In the genomic region with DNA sequence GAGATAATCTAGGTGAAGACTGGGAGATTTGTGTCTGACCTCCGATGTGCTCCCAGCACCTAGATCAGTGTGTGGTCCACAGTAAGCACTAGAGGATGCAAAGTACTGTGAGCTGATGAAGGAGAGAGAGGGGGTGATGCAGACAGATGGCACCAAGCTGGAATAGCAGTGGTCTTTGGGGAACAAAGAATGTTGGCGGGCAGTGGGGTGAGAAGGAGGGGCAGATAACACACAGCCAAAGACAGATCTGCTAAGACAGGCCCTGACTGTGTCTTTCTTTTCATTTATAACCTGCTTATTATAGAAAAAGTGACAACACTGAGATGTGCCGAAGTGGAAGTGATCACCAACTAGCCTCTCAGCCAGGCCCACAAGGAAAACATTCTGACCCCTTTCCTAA, we compare ENCODE assay signal across 2 cellular contexts.
TF ChIP-seq lines count a peak whose summit lies in the region.

No MANE protein-coding gene starts in this region.

TF ChIP-seq in liver, 16 proteins besides CTCF, POLR2A, EP300 and RAD21 (continued from another document):
- TF ChIP-seq ATF3 (IDR thresholded peaks at IDR 0.05), result no peak
- no peak for TF ChIP-seq JUND (IDR thresholded peaks at IDR 0.05)
- TF ChIP-seq TAF1 (conservative IDR thresholded peaks at IDR 0.05), result no peak
- TF ChIP-seq HNF4A (conservative IDR thresholded peaks at IDR 0.05), result no peak
- no peak for TF ChIP-seq YY1 (IDR thresholded peaks at IDR 0.05)
- no peak for TF ChIP-seq EGR1 (IDR thresholded peaks at IDR 0.05; ENCODE audit: low read depth in 2 of 2)
- TF ChIP-seq MAX (IDR thresholded peaks at IDR 0.05), result no peak
- no peak for TF ChIP-seq FOXA2 (IDR thresholded peaks at IDR 0.05)
- TF ChIP-seq, protein P1, sequence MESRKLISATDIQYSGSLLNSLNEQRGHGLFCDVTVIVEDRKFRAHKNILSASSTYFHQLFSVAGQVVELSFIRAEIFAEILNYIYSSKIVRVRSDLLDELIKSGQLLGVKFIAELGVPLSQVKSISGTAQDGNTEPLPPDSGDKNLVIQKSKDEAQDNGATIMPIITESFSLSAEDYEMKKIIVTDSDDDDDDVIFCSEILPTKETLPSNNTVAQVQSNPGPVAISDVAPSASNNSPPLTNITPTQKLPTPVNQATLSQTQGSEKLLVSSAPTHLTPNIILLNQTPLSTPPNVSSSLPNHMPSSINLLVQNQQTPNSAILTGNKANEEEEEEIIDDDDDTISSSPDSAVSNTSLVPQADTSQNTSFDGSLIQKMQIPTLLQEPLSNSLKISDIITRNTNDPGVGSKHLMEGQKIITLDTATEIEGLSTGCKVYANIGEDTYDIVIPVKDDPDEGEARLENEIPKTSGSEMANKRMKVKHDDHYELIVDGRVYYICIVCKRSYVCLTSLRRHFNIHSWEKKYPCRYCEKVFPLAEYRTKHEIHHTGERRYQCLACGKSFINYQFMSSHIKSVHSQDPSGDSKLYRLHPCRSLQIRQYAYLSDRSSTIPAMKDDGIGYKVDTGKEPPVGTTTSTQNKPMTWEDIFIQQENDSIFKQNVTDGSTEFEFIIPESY (IDR thresholded peaks at IDR 0.05), result no peak
- TF ChIP-seq SP1 (IDR thresholded peaks at IDR 0.05), result no peak
- TF ChIP-seq RXRA (IDR thresholded peaks at IDR 0.05), result no peak
- TF ChIP-seq, protein P2, sequence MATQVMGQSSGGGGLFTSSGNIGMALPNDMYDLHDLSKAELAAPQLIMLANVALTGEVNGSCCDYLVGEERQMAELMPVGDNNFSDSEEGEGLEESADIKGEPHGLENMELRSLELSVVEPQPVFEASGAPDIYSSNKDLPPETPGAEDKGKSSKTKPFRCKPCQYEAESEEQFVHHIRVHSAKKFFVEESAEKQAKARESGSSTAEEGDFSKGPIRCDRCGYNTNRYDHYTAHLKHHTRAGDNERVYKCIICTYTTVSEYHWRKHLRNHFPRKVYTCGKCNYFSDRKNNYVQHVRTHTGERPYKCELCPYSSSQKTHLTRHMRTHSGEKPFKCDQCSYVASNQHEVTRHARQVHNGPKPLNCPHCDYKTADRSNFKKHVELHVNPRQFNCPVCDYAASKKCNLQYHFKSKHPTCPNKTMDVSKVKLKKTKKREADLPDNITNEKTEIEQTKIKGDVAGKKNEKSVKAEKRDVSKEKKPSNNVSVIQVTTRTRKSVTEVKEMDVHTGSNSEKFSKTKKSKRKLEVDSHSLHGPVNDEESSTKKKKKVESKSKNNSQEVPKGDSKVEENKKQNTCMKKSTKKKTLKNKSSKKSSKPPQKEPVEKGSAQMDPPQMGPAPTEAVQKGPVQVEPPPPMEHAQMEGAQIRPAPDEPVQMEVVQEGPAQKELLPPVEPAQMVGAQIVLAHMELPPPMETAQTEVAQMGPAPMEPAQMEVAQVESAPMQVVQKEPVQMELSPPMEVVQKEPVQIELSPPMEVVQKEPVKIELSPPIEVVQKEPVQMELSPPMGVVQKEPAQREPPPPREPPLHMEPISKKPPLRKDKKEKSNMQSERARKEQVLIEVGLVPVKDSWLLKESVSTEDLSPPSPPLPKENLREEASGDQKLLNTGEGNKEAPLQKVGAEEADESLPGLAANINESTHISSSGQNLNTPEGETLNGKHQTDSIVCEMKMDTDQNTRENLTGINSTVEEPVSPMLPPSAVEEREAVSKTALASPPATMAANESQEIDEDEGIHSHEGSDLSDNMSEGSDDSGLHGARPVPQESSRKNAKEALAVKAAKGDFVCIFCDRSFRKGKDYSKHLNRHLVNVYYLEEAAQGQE (IDR thresholded peaks at IDR 0.05), result no peak
- TF ChIP-seq NR2F2 (IDR thresholded peaks at IDR 0.05), result no peak
- TF ChIP-seq FOXA1 (IDR thresholded peaks at IDR 0.05), result no peak
- no peak for TF ChIP-seq GABPA (IDR thresholded peaks at IDR 0.05 in 1 of 2, conservative IDR thresholded peaks at IDR 0.05 in 1 of 2)

TF ChIP-seq in HepG2, 621 proteins besides CTCF, POLR2A, EP300 and RAD21 (continued from another document):
- TF ChIP-seq TGIF2 (CRISPR knock-in tag; IDR thresholded peaks at IDR 0.05) (no peak), ZFX (CRISPR knock-in tag; IDR thresholded peaks at IDR 0.05; ENCODE audit: low read depth) (no peak), HNRNPL (IDR thresholded peaks at IDR 0.05; ENCODE audit: low read depth, low read length) (no peak), REL (CRISPR knock-in tag; conservative IDR thresholded peaks at IDR 0.05) (no peak), ZNF558 (CRISPR knock-in tag; IDR thresholded peaks at IDR 0.05; ENCODE audit: borderline replicate concordance) (no peak), ZBTB3 (CRISPR knock-in tag; IDR thresholded peaks at IDR 0.05; ENCODE audit: borderline replicate concordance, low read depth) (no peak), MEIS2 (CRISPR knock-in tag; IDR thresholded peaks at IDR 0.05) (no peak), NRL (CRISPR knock-in tag; IDR thresholded peaks at IDR 0.05; ENCODE audit: borderline replicate concordance) (no peak), PITX1 (CRISPR knock-in tag; IDR thresholded peaks at IDR 0.05) (no peak), HMG20A (CRISPR knock-in tag; IDR thresholded peaks at IDR 0.05; ENCODE audit: borderline replicate concordance) (no peak), ZNF580 (CRISPR knock-in tag; IDR thresholded peaks at IDR 0.05; ENCODE audit: borderline replicate concordance, low read depth) (no peak), HDAC6 (IDR thresholded peaks at IDR 0.05; ENCODE audit: low read depth, low read length) (no peak), TBX3 (IDR thresholded peaks at IDR 0.05; ENCODE audit: borderline replicate concordance) (no peak), SPEN (CRISPR knock-in tag; IDR thresholded peaks at IDR 0.05; ENCODE audit: low read depth) (no peak), ZNF674 (CRISPR knock-in tag; IDR thresholded peaks at IDR 0.05; ENCODE audit: low read depth) (no peak)
- TF ChIP-seq, protein P3, sequence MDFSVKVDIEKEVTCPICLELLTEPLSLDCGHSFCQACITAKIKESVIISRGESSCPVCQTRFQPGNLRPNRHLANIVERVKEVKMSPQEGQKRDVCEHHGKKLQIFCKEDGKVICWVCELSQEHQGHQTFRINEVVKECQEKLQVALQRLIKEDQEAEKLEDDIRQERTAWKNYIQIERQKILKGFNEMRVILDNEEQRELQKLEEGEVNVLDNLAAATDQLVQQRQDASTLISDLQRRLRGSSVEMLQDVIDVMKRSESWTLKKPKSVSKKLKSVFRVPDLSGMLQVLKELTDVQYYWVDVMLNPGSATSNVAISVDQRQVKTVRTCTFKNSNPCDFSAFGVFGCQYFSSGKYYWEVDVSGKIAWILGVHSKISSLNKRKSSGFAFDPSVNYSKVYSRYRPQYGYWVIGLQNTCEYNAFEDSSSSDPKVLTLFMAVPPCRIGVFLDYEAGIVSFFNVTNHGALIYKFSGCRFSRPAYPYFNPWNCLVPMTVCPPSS (IDR thresholded peaks at IDR 0.05), result no peak
